Comparison of ENCODE assay signal across 8 cellular contexts in genomic region chr12:71661977-71662522, GRCh38. TPM values are rescaled to one million over a fixed set of nuclear protein-coding genes. Genes with fewer than 3 reads are reported as not detected.
A peak's percentile ranks its signal among the peaks of the same experiment; 100 is the strongest.
DNase-seq lines count a peak whose midpoint lies in the region; TF ChIP-seq lines count a peak whose summit lies in the region.

No MANE protein-coding gene starts in this region.

- peaks cover 2% of the 10 kb centered on the region for H3K36me3 Mint-ChIP-seq in IgD-negative memory B cell

- peak overlapping the region; percentile 96 to 99 (median 98) for H3K4me3 Mint-ChIP-seq in IgD-negative memory B cell

- DNase-seq in AG08395 (ENCODE audit: low spot score) = peak; percentile 10
- peak; percentile 66 for DNase-seq in choroid plexus epithelial cell (ENCODE audit: low read depth)
- DNase-seq in NCI-H526 (lab: John Stamatoyannopoulos, UW) = no peak
- DNase-seq in occipital lobe (lab: John Stamatoyannopoulos, UW) = no peak
- DNase-seq in Ammon's horn (ENCODE audit: low spot score) = no peak
- no peak for DNase-seq in activated gamma-delta T cell treated with Interleukin-2 at 50 U/mL for 16 hours

- TF ChIP-seq CTCF in choroid plexus epithelial cell (conservative IDR thresholded peaks at IDR 0.05; ENCODE audit: low read depth, low read length) = no peak

- H3K36me3 ChIP-seq in muscle layer of colon (ENCODE audit: insufficient read depth, low read length) = peaks cover 14% of the 10 kb centered on the region

- peaks cover 25 to 33% (median 31%) of the 10 kb centered on the region in 3 donors for H3K4me1 Mint-ChIP-seq in IgD-negative memory B cell

- H3K27me3 ChIP-seq in muscle layer of colon (ENCODE audit: control insufficient read depth in 1 of 2, insufficient read depth in 2 of 2, low read length in 2 of 2) = no peaks in the 10 kb centered on the region

- H3K27ac Mint-ChIP-seq in IgD-negative memory B cell = peak overlapping the region; percentile 91 to 100 (median 93)

- H3K4me3 ChIP-seq in choroid plexus epithelial cell (ENCODE audit: low read depth, low read length) (peak overlapping the region; percentile 95), muscle layer of colon (ENCODE audit: low read depth in 1 of 2, low read length in 2 of 2) (peak overlapping the region; percentile 84 to 96)

- no peaks in the 10 kb centered on the region for H3K27me3 Mint-ChIP-seq in IgD-negative memory B cell

- no peaks in the 10 kb centered on the region for H3K9me3 Mint-ChIP-seq in IgD-negative memory B cell

- H3K27ac ChIP-seq in muscle layer of colon (ENCODE audit: low read depth, low read length) = peak overlapping the region; percentile 82

- no peaks in the 10 kb centered on the region for H3K9me3 ChIP-seq in muscle layer of colon (ENCODE audit: low read length)

- peak overlapping the region; percentile 81 for H3K9ac ChIP-seq in muscle layer of colon (ENCODE audit: low read length)

- peaks cover 27% of the 10 kb centered on the region for H3K4me1 ChIP-seq in muscle layer of colon (ENCODE audit: insufficient read depth, low read length)

RNA-seq across cellular contexts. Expression of gene ZFC3H1, which starts 1.6 kb away (rescaled TPM):
- polyA plus RNA-seq in IgD-negative memory B cell = 39.3 TPM
- 42.7 TPM for total RNA-seq in occipital lobe

RNA-seq across cellular contexts. Expression of gene THAP2, which starts 2.1 kb away (rescaled TPM):
- 11.1 TPM for polyA plus RNA-seq in IgD-negative memory B cell
- total RNA-seq in occipital lobe = 47.9 TPM

RNA-seq across cellular contexts. Expression of gene TMEM19, which starts 23.8 kb away (rescaled TPM):
- 98.7 TPM for polyA plus RNA-seq in IgD-negative memory B cell
- total RNA-seq in occipital lobe = 68.5 TPM

Comparison
In these comparisons a context has a peak if more than half of its experiments do, and no peak if none do; other contexts are left out.
1. DNase-seq: peak in AG08395 (single experiment) and choroid plexus epithelial cell (single experiment); none in NCI-H526 (0 of 2), occipital lobe (single experiment), Ammon's horn (single experiment) and activated gamma-delta T cell treated with Interleukin-2 at 50 U/mL for 16 hours (single experiment).